8 cellular contexts compared by ENCODE assay signal in the genomic region with DNA sequence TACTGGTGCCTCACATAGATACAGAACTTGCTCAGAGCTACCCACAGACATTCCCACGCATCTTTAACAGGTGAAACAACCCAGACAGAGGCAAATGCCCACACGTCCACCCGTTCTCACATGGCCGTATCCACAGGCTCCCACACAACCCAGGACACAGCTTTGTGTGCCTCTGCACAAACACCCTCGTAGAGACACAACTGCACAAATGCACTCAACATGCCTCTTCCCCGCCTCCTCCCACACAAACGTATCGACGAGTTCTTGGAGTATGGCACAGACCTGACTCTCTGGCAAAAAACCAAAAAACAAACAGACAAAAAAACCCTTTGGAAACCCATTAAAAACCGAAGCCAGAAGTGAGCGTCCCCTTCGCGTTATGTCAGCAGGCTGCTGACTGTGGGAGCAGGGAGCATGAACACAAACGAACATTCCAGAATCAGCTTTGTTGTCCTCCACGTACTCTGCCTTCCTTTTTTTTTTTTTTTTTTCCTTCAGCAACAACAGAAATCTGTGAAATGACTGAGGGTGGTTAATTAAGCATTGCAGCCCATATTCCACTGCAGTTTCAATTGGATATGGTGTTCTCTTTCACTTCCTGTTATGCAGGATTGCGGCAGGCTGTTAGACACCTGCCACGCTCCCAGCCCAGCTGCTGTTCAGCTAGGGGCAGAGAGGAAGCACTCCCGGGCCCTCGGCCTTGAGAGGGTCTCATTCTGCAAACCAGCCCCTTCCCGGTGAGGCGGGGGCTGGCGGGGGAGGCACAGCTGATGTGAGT.
DNase-seq lines count a peak whose midpoint lies in the region; ATAC-seq and TF ChIP-seq lines count a peak whose summit lies in the region.

No MANE protein-coding gene starts in this region.

- TF ChIP-seq POLR2A in heart left ventricle (IDR thresholded peaks at IDR 0.05) = no peak
- TF ChIP-seq POLR2A in spleen (IDR thresholded peaks at IDR 0.05) = no peak

- WGBS in heart left ventricle, 4 donors = 36 to 57% (median 48%) methylated on average over 22 of the region's 22 CpGs
- 30 to 55% (median 31%) methylated on average over 17 to 22 of the region's 22 CpGs for WGBS in spleen, 5 donors

- DNase-seq in NCI-H1092 (lab: John Stamatoyannopoulos, UW) (peak; percentile 97), UCSD-AML1 (lab: John Stamatoyannopoulos, UW; ENCODE audit: unreplicated experiment) (peak; percentile 11), heart left ventricle (peak; percentile 30 to 80 (median 47)), spleen (peak; percentile 89), LoVo (ENCODE audit: low spot score) (no peak), glomerular visceral epithelial cell (ENCODE audit: extremely low spot score) (no peak)

- intact Hi-C loops in heart left ventricle (cut with DNase I) (no loop called here), spleen (cut with DNase I; ENCODE audit: low total_unique reads) (no loop called here)

- peaks cover 0 to 4% (median 0%) of the 10 kb centered on the region in 9 donors for H3K27me3 ChIP-seq in heart left ventricle
- peaks cover 0 to 56% (median 0%) of the 10 kb centered on the region in 7 donors for H3K27me3 ChIP-seq in spleen (replicated peaks in 1 of 7)

- TF ChIP-seq CTCF in heart left ventricle (IDR thresholded peaks at IDR 0.05) = peak in 1 of 12 donors; percentile 3
- no peak for TF ChIP-seq CTCF in spleen (IDR thresholded peaks at IDR 0.05 in 8 of 11, conservative IDR thresholded peaks at IDR 0.05 in 3 of 11)

- peak overlapping the region in 9 of 12 donors; percentile 22 to 52 (median 31) for H3K4me3 ChIP-seq in heart left ventricle
- H3K4me3 ChIP-seq in spleen = peak overlapping the region in 4 of 8 donors; percentile 2 to 58 (median 16)

- H3K9me3 ChIP-seq in heart left ventricle (peaks cover 0 to 3% (median 0%) of the 10 kb centered on the region in 12 donors), spleen (no peaks in the 10 kb centered on the region)

- peaks cover 0 to 40% (median 9%) of the 10 kb centered on the region in 12 donors for H3K4me1 ChIP-seq in heart left ventricle
- H3K4me1 ChIP-seq in spleen = peaks cover 13 to 61% (median 32%) of the 10 kb centered on the region in 6 donors

- H3K27ac ChIP-seq in heart left ventricle = peak overlapping the region in 4 of 12 donors; percentile 36 to 43 (median 38)
- H3K27ac ChIP-seq in spleen = peak overlapping the region in 5 of 8 donors; percentile 30 to 79 (median 60)

- no peaks in the 10 kb centered on the region for H3K36me3 ChIP-seq in heart left ventricle
- no peaks in the 10 kb centered on the region for H3K36me3 ChIP-seq in spleen

- ATAC-seq in GM18508 (IDR thresholded peaks at IDR 0.05; ENCODE audit: insufficient read depth, unreplicated experiment) (peak; percentile 93), GM21825 (IDR thresholded peaks at IDR 0.05; ENCODE audit: unreplicated experiment) (peak; percentile 93), heart left ventricle (peak; percentile 67 to 76 (median 76))

Comparison
In these comparisons a context has a peak if more than half of its experiments do, and no peak if none do; other contexts are left out.
1. DNase-seq: peak in NCI-H1092 (single experiment), UCSD-AML1 (single experiment), heart left ventricle (5 of 5) and spleen (single experiment); none in LoVo (single experiment) and glomerular visceral epithelial cell (single experiment).
2. Peak in every context shown above with its lines, with median percentiles within 50 percentile points of each other: ATAC-seq.